26 cellular contexts compared by ENCODE assay signal in the genomic region with DNA sequence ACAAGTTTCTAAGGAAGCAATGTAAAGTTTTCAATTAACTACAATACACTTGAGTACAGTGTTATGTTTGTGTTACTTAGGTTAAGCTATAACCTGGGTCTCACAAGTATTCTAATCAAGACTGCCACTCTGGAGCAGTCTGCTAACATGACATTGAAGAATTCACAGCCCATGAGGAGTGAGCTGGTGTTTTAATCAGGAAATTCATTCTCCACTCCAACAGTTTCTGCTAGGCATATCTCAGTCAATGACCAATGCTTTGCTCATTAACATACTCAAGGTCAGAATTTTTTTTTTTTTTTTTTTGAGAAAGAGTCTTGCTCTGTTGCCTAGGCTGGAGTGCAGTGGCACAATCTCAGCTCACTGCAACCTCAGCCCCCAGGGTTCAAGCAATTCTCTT. TPM values are rescaled to one million over a fixed set of nuclear protein-coding genes. Genes with fewer than 3 reads are reported as not detected.
DNase-seq lines count a peak whose midpoint lies in the region; ATAC-seq and TF ChIP-seq lines count a peak whose summit lies in the region.
"Had no signal": no experiment of that assay in that cellular context is flagged by ENCODE, and none has a peak within 500 bp of the region (broad histone marks: within the 10 kb centered on the region; RNA-seq: fewer than 3 reads in every experiment).

No MANE protein-coding gene starts in this region.

- no peak for ATAC-seq in CD4-positive, CD25-positive, alpha-beta regulatory T cell (ENCODE audit: low read depth in 2 of 2)
- no peak for ATAC-seq in T-helper 17 cell
- ATAC-seq: GM12878, GM23338 had no signal

- no peak overlapping the region for H3K4me3 Mint-ChIP-seq in activated CD4-positive, alpha-beta T cell treated with anti-CD3 and anti-CD28 coated beads, Interleukin-2, amount 10 ng/mL, durations not matched to agents 7 days and 5 days
- peak overlapping the region in 1 of 4 donors; percentile 17 for H3K4me3 Mint-ChIP-seq in CD4-positive, CD25-positive, alpha-beta regulatory T cell
- H3K4me3 Mint-ChIP-seq in T-helper 17 cell (no peak overlapping the region), Calu3 (ENCODE audit: low read depth, unreplicated experiment) (no peak overlapping the region)
- H3K4me3 Mint-ChIP-seq in activated T-helper 2 cell treated with anti-CD3 and anti-CD28 coated beads, Interferon-gamma antibody, Interleukin-2, Interleukin-4, amounts not matched to agents 10 μg/mL and 5 μg/mL and 100 μg/mL, durations not matched to agents 14 hours and 24 hours and 36 hours (ENCODE audit: low read depth) = no peak overlapping the region
- H3K4me3 Mint-ChIP-seq: GM23338 had no signal

- no peak overlapping the region for H3K27ac ChIP-seq in CD4-positive, CD25-positive, alpha-beta regulatory T cell (ENCODE audit: insufficient read depth, low read length, poor library complexity, severe bottlenecking)
- H3K27ac ChIP-seq: 22Rv1, BLaER1 had no signal

- no TSS peak for BruUV-seq in Calu3 (replicated peaks; lab: Mats Ljungman, UMichigan)

- H3K36me3 Mint-ChIP-seq in activated CD4-positive, alpha-beta T cell treated with anti-CD3 and anti-CD28 coated beads, Interleukin-2, amount 10 ng/mL, durations not matched to agents 7 days and 5 days (ENCODE audit: low read depth) = peaks cover 44% of the 10 kb centered on the region
- peaks cover 4% of the 10 kb centered on the region for H3K36me3 Mint-ChIP-seq in CD4-positive, CD25-positive, alpha-beta regulatory T cell
- H3K36me3 Mint-ChIP-seq in T-helper 17 cell (ENCODE audit: low read depth) (no peaks in the 10 kb centered on the region), Calu3 (ENCODE audit: insufficient read depth, unreplicated experiment) (peaks cover 7% of the 10 kb centered on the region)
- peaks cover 38% of the 10 kb centered on the region for H3K36me3 Mint-ChIP-seq in activated T-helper 2 cell treated with anti-CD3 and anti-CD28 coated beads, Interferon-gamma antibody, Interleukin-2, Interleukin-4, amounts not matched to agents 10 μg/mL and 5 μg/mL and 100 μg/mL, durations not matched to agents 14 hours and 24 hours and 36 hours (ENCODE audit: low read depth)

- no peaks in the 10 kb centered on the region for H3K9me3 Mint-ChIP-seq in activated CD4-positive, alpha-beta T cell treated with anti-CD3 and anti-CD28 coated beads, Interleukin-2, amount 10 ng/mL, durations not matched to agents 7 days and 5 days
- H3K9me3 Mint-ChIP-seq in CD4-positive, CD25-positive, alpha-beta regulatory T cell = no peaks in the 10 kb centered on the region
- no peaks in the 10 kb centered on the region for H3K9me3 Mint-ChIP-seq in activated T-helper 2 cell treated with anti-CD3 and anti-CD28 coated beads, Interferon-gamma antibody, Interleukin-2, Interleukin-4, amounts not matched to agents 10 μg/mL and 5 μg/mL and 100 μg/mL, durations not matched to agents 14 hours and 24 hours and 36 hours
- no peaks in the 10 kb centered on the region for H3K9me3 Mint-ChIP-seq in Calu3 (ENCODE audit: low read depth, unreplicated experiment)

- H3K27ac Mint-ChIP-seq in activated CD4-positive, alpha-beta T cell treated with anti-CD3 and anti-CD28 coated beads, Interleukin-2, amount 10 ng/mL, durations not matched to agents 7 days and 5 days = peak overlapping the region; percentile 62
- H3K27ac Mint-ChIP-seq in CD4-positive, CD25-positive, alpha-beta regulatory T cell = peak overlapping the region in 2 of 3 donors; percentile 32 to 74
- H3K27ac Mint-ChIP-seq in T-helper 17 cell = peak overlapping the region; percentile 37
- H3K27ac Mint-ChIP-seq in activated T-helper 2 cell treated with anti-CD3 and anti-CD28 coated beads, Interferon-gamma antibody, Interleukin-2, Interleukin-4, amounts not matched to agents 10 μg/mL and 5 μg/mL and 100 μg/mL, durations not matched to agents 14 hours and 24 hours and 36 hours = no peak overlapping the region
- H3K27ac Mint-ChIP-seq in Calu3 (ENCODE audit: unreplicated experiment) = no peak overlapping the region
- H3K27ac Mint-ChIP-seq: GM23338 had no signal

- H3K27me3 ChIP-seq in CD4-positive, CD25-positive, alpha-beta regulatory T cell (ENCODE audit: control insufficient read depth, insufficient read depth, low read length) = no peaks in the 10 kb centered on the region
- H3K27me3 ChIP-seq: BLaER1 had no signal

- DNase-seq in activated CD4-positive, alpha-beta T cell treated with anti-CD3 and anti-CD28 coated beads, Interleukin-2, amount 10 ng/mL, durations not matched to agents 7 days and 5 days = no peak
- DNase-seq in activated CD4-positive, alpha-beta T cell treated with anti-CD3 and anti-CD28 coated beads for 4 hours = no peak
- no peak for DNase-seq in CD4-positive, CD25-positive, alpha-beta regulatory T cell
- DNase-seq in T-helper 17 cell (no peak), kidney tubule cell (ENCODE audit: low spot score) (peak; percentile 15), Calu3 (no peak), mucosa of gallbladder (ENCODE audit: low spot score) (no peak)
- no peak for DNase-seq in activated T-helper 2 cell treated with anti-CD3 and anti-CD28 coated beads, Interferon-gamma antibody, Interleukin-2, Interleukin-4, amounts not matched to agents 10 μg/mL and 5 μg/mL and 100 μg/mL, durations not matched to agents 14 hours and 24 hours and 36 hours (ENCODE audit: low spot score)
- DNase-seq: ACHN; COR-L47; DMS 273 treated with DMSO at 0.1 percent for 48 hours; DMS79 treated with DMSO at 0.1 percent for 48 hours; KBM-7; NCI-H1092 treated with DMSO at 0.1 percent for 48 hours; NCI-H1436 treated with DMSO at 0.1 percent for 48 hours; NCI-H1930; NCI-H226; NCI-H524; NCI-H774; NK-92 treated with Interleukin-12 subunit alpha and Interleukin-12 subunit beta, amount 100 ng/mL, for 24 hours; SHP77 treated with DMSO at 0.1 percent for 48 hours had no signal

- H3K9me3 ChIP-seq in CD4-positive, CD25-positive, alpha-beta regulatory T cell (ENCODE audit: control insufficient read depth in 2 of 2, low read length in 2 of 2) = no peaks in the 10 kb centered on the region
- no peaks in the 10 kb centered on the region for H3K9me3 ChIP-seq in T-helper 17 cell (ENCODE audit: control insufficient read depth, low read length, poor library complexity, severe bottlenecking)
- H3K9me3 ChIP-seq: HAP-1 had no signal

- no peaks in the 10 kb centered on the region for H3K36me3 ChIP-seq in CD4-positive, CD25-positive, alpha-beta regulatory T cell (ENCODE audit: control insufficient read depth, insufficient read depth, low read length)

- H3K4me1 Mint-ChIP-seq in activated CD4-positive, alpha-beta T cell treated with anti-CD3 and anti-CD28 coated beads, Interleukin-2, amount 10 ng/mL, durations not matched to agents 7 days and 5 days = peaks cover 52% of the 10 kb centered on the region
- H3K4me1 Mint-ChIP-seq in CD4-positive, CD25-positive, alpha-beta regulatory T cell = peaks cover 16 to 59% (median 33%) of the 10 kb centered on the region in 4 donors
- H3K4me1 Mint-ChIP-seq in T-helper 17 cell = peaks cover 19% of the 10 kb centered on the region
- peaks cover 23% of the 10 kb centered on the region for H3K4me1 Mint-ChIP-seq in activated T-helper 2 cell treated with anti-CD3 and anti-CD28 coated beads, Interferon-gamma antibody, Interleukin-2, Interleukin-4, amounts not matched to agents 10 μg/mL and 5 μg/mL and 100 μg/mL, durations not matched to agents 14 hours and 24 hours and 36 hours (ENCODE audit: low read depth)
- H3K4me1 Mint-ChIP-seq in Calu3 (ENCODE audit: low read depth, unreplicated experiment) = no peaks in the 10 kb centered on the region
- H3K4me1 Mint-ChIP-seq: GM23338 had no signal

- intact Hi-C loops in activated T-helper 2 cell treated with anti-CD3 and anti-CD28 coated beads, Interferon-gamma antibody, Interleukin-2, Interleukin-4, amounts not matched to agents 10 μg/mL and 5 μg/mL and 100 μg/mL, durations not matched to agents 14 hours and 24 hours and 36 hours (cut with micrococcal nuclease) = loop anchor here (10.0 kb wide), 1 partner anchor 84 kb away; a partner anchor contains a TSS
- intact Hi-C loops in Calu3 (cut with micrococcal nuclease; ENCODE audit: unreplicated experiment) = no loop called here

- POLR2A ChIA-PET in activated CD4-positive, alpha-beta T cell treated with anti-CD3 and anti-CD28 coated beads, Interleukin-2, amount 10 ng/mL, durations not matched to agents 7 days and 5 days (lab: Charles Lee) = no interaction called here

- H3K4me1 ChIP-seq in CD4-positive, CD25-positive, alpha-beta regulatory T cell (ENCODE audit: control insufficient read depth, insufficient read depth, low read length, poor library complexity, severe bottlenecking) = peaks cover 39% of the 10 kb centered on the region
- H3K4me1 ChIP-seq: HAP-1 had no signal

- H3K27me3 Mint-ChIP-seq in activated CD4-positive, alpha-beta T cell treated with anti-CD3 and anti-CD28 coated beads, Interleukin-2, amount 10 ng/mL, durations not matched to agents 7 days and 5 days = no peaks in the 10 kb centered on the region
- no peaks in the 10 kb centered on the region for H3K27me3 Mint-ChIP-seq in CD4-positive, CD25-positive, alpha-beta regulatory T cell
- H3K27me3 Mint-ChIP-seq in T-helper 17 cell = no peaks in the 10 kb centered on the region
- no peaks in the 10 kb centered on the region for H3K27me3 Mint-ChIP-seq in activated T-helper 2 cell treated with anti-CD3 and anti-CD28 coated beads, Interferon-gamma antibody, Interleukin-2, Interleukin-4, amounts not matched to agents 10 μg/mL and 5 μg/mL and 100 μg/mL, durations not matched to agents 14 hours and 24 hours and 36 hours (ENCODE audit: low read depth)
- H3K27me3 Mint-ChIP-seq in Calu3 (ENCODE audit: unreplicated experiment) = no peaks in the 10 kb centered on the region

- CTCF ChIA-PET in activated CD4-positive, alpha-beta T cell treated with anti-CD3 and anti-CD28 coated beads, Interleukin-2, amount 10 ng/mL, durations not matched to agents 7 days and 5 days (lab: Charles Lee) = interaction anchor here (1.1 kb wide), 1 partner anchor 37 kb away, joined by 3 read pairs; no protein-coding TSS in a partner anchor
- CTCF ChIA-PET in Calu3 (lab: Charles Lee) = interaction anchor here (0.6 kb wide), 1 partner anchor 17 kb away, joined by 3 read pairs; no protein-coding TSS in a partner anchor

- no peak overlapping the region for H3K4me3 ChIP-seq in CD4-positive, CD25-positive, alpha-beta regulatory T cell (ENCODE audit: low read depth, low read length)
- H3K4me3 ChIP-seq: BLaER1, GM12878, GM23338, HAP-1 had no signal

- no peak for TF ChIP-seq CTCF in Calu3 (IDR thresholded peaks at IDR 0.05; ENCODE audit: unreplicated experiment)

RNA-seq across cellular contexts. Expression of a gene that starts 59.6 kb away (rescaled TPM):
- 100 to 1,000 TPM; 396 to 408 TPM for total RNA-seq in activated CD4-positive, alpha-beta T cell treated with anti-CD3 and anti-CD28 coated beads, Interleukin-2, amount 10 ng/mL, durations not matched to agents 7 days and 5 days
- total RNA-seq in CD4-positive, CD25-positive, alpha-beta regulatory T cell = 723 TPM
- 100 to 1,000 TPM; 327 to 481 (median 401) TPM for polyA plus RNA-seq in CD4-positive, CD25-positive, alpha-beta regulatory T cell
- total RNA-seq in T-helper 17 cell (100 to 1,000 TPM; 275 to 286 TPM), Calu3 (2022) (54.3 and 93.5 TPM in 2 replicates), mucosa of gallbladder (80.2 TPM)
- total RNA-seq in activated T-helper 2 cell treated with anti-CD3 and anti-CD28 coated beads, Interferon-gamma antibody, Interleukin-2, Interleukin-4, amounts not matched to agents 10 μg/mL and 5 μg/mL and 100 μg/mL, durations not matched to agents 14 hours and 24 hours and 36 hours = 44.1 and 45.7 TPM in 2 replicates

Comparison
In these comparisons a context has a peak if more than half of its experiments do, and no peak if none do; other contexts are left out.
1. H3K27ac Mint-ChIP-seq: peak in activated CD4-positive, alpha-beta T cell treated with anti-CD3 and anti-CD28 coated beads, Interleukin-2, amount 10 ng/mL, durations not matched to agents 7 days and 5 days (single experiment), CD4-positive, CD25-positive, alpha-beta regulatory T cell (2 of 3) and T-helper 17 cell (single experiment); none in activated T-helper 2 cell treated with anti-CD3 and anti-CD28 coated beads, Interferon-gamma antibody, Interleukin-2, Interleukin-4, amounts not matched to agents 10 μg/mL and 5 μg/mL and 100 μg/mL, durations not matched to agents 14 hours and 24 hours and 36 hours (single experiment) and Calu3 (single experiment).